9 cellular contexts compared by ENCODE assay signal in the genomic region with DNA sequence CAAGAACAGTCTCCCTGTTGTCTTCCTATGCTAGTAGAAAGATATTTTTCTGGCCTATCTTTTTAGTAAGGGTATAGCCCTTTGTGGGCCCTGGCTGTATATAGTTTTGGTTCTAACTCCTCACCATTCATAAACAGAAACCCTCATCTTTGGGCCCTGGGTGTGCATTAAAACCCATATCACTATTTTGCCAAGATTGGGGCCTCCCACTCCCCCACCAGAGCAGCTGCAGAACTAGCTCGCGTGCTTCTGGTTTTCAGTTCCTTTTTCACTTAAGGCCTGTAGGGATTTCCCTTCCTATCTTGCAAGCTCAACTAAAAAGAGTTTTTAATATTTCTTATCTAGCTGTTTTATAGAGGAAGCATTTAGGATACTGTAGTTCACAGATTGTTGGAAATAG.
DNase-seq lines count a peak whose midpoint lies in the region; ATAC-seq and TF ChIP-seq lines count a peak whose summit lies in the region.
"Had no signal": no experiment of that assay in that cellular context is flagged by ENCODE, and none has a peak within 500 bp of the region (broad histone marks: within the 10 kb centered on the region; RNA-seq: fewer than 3 reads in every experiment).

No MANE protein-coding gene starts in this region.

- peaks cover 15% of the 10 kb centered on the region for H3K4me1 Mint-ChIP-seq in activated naive CD8-positive, alpha-beta T cell treated with anti-CD3 and anti-CD28 coated beads for 36 hours

- no peaks in the 10 kb centered on the region for H3K9me3 Mint-ChIP-seq in activated naive CD8-positive, alpha-beta T cell treated with anti-CD3 and anti-CD28 coated beads for 36 hours
- H3K9me3 Mint-ChIP-seq: T-cell had no signal

- ATAC-seq in GM19438 (IDR thresholded peaks at IDR 0.05; ENCODE audit: low read depth, unreplicated experiment) (peak; percentile 76), HG03196 (IDR thresholded peaks at IDR 0.05; ENCODE audit: unreplicated experiment) (peak; percentile 71)
- ATAC-seq: T-cell had no signal

- peak overlapping the region; percentile 65 for H3K27ac Mint-ChIP-seq in activated naive CD8-positive, alpha-beta T cell treated with anti-CD3 and anti-CD28 coated beads for 36 hours
- H3K27ac Mint-ChIP-seq: T-cell had no signal

- CTCF ChIA-PET in GM10248 (lab: Yijun Ruan, JAX) = interaction anchor here (1.0 to 8.1 kb wide), 6 partner anchors 9 to 257 kb away, joined by 3 to 232 read pairs (median 6); partner anchors contain the start of gene APOBEC4

- no peak for TF ChIP-seq CTCF in GM10248 (IDR thresholded peaks at IDR 0.05; ENCODE audit: control extremely low read depth, extremely low read depth, low read depth, missing control alignments)

- peaks cover 3% of the 10 kb centered on the region for H3K36me3 Mint-ChIP-seq in activated naive CD8-positive, alpha-beta T cell treated with anti-CD3 and anti-CD28 coated beads for 36 hours

- POLR2A ChIA-PET in GM10248 (lab: Yijun Ruan, JAX) = interaction anchor here (1.2 to 1.3 kb wide), 2 partner anchors 9 to 14 kb away, joined by 3 to 4 read pairs; no protein-coding TSS in a partner anchor

- no peak overlapping the region for H3K4me3 Mint-ChIP-seq in activated naive CD8-positive, alpha-beta T cell treated with anti-CD3 and anti-CD28 coated beads for 36 hours
- H3K4me3 Mint-ChIP-seq: T-cell had no signal

- DNase-seq in GM10248 (ENCODE audit: extremely low spot score) = peak; percentile 70
- DNase-seq in activated naive CD8-positive, alpha-beta T cell treated with anti-CD3 and anti-CD28 coated beads for 36 hours = peak; percentile 26
- no peak for DNase-seq in posterior vena cava (ENCODE audit: low spot score)
- DNase-seq in NCI-H2227 (lab: John Stamatoyannopoulos, UW; ENCODE audit: unreplicated experiment) = no peak
- no peak for DNase-seq in DMS114 treated with DMSO at 0.1 percent for 48 hours (lab: John Stamatoyannopoulos, UW; ENCODE audit: unreplicated experiment)
- no peak for DNase-seq in cortex of kidney (lab: John Stamatoyannopoulos, UW)

- no peaks in the 10 kb centered on the region for H3K27me3 Mint-ChIP-seq in activated naive CD8-positive, alpha-beta T cell treated with anti-CD3 and anti-CD28 coated beads for 36 hours
- H3K27me3 Mint-ChIP-seq: T-cell had no signal

- intact Hi-C loops in posterior vena cava (cut with DNase I) = loop anchor here in 1 of 2 donors (5.0 kb wide), 1 partner anchor 254 kb away; no protein-coding TSS in a partner anchor

Comparison
In these comparisons a context has a peak if more than half of its experiments do, and no peak if none do; other contexts are left out.
1. DNase-seq: peak in GM10248 (single experiment) and activated naive CD8-positive, alpha-beta T cell treated with anti-CD3 and anti-CD28 coated beads for 36 hours (single experiment); none in posterior vena cava (single experiment), NCI-H2227 (single experiment), DMS114 treated with DMSO at 0.1 percent for 48 hours (single experiment) and cortex of kidney (single experiment).